ENCODE assay signal across 8 cellular contexts in the genomic region with DNA sequence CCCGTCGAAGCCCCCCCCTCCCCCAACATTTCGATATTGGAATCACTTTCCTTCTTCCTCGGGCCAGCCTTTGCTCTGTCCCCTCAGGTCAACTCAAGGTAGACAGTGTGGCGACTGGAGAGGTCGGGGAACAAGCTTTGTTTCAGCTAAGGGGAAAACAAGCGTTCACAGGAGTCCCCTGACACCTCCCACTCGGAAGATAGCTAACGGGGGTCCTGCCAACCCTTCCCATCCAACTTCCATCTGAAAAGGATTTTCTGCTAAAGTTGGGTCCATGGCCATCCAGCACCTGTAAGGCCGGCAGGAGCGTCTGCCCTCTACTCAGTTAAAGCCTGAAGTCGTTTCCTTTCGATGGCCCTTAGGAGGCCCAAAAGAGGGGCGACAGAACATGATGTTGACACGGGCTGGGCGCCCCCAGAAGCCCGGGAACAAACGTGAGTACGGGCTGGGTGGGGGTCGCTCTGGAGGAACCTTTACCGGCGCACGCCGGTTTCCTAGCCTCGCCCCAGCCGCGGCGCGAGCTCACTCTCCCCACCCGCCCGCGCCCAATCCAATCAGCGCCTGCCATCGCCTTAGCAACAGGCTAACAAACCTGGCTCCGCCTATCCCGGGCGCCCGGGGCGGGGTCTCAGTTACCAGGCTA. TPM values are rescaled to one million over a fixed set of nuclear protein-coding genes. Genes with fewer than 3 reads are reported as not detected.
DNase-seq lines count a peak whose midpoint lies in the region; ATAC-seq and TF ChIP-seq lines count a peak whose summit lies in the region.

No MANE protein-coding gene starts in this region.

- peak; percentile 54 to 96 (median 93) for DNase-seq in C1 segment of cervical spinal cord (lab: John Stamatoyannopoulos, UW)
- peak; percentile 99 for DNase-seq in NCI-H748 (lab: John Stamatoyannopoulos, UW; ENCODE audit: unreplicated experiment)
- DNase-seq in activated CD4-positive, alpha-beta T cell treated with anti-CD3 and anti-CD28 coated beads, Interleukin-2, amount 50 U/mL, for 48 hours = peak; percentile 99
- peak; percentile 83 to 96 for DNase-seq in dermis microvascular lymphatic vessel endothelial cell (ENCODE audit: low read depth in 2 of 2)
- DNase-seq in lower leg skin (ENCODE audit: low spot score in 2 of 2) = peak; percentile 99 to 100
- peak; percentile 98 for DNase-seq in stimulated activated CD4-positive, alpha-beta T cell treated with anti-CD3 and anti-CD28 coated beads, Interleukin-4, amount 100 ng/mL, for 24 hours

- TF ChIP-seq CTCF in lower leg skin (IDR thresholded peaks at IDR 0.05) = no peak

- TF ChIP-seq POLR2A in lower leg skin (IDR thresholded peaks at IDR 0.05) = peak in 1 of 2 donors; percentile 54

- WGBS in lower leg skin, 2 donors = 0% methylated on average over 14 to 37 of the region's 39 CpGs

- ATAC-seq in GM19397 (IDR thresholded peaks at IDR 0.05; ENCODE audit: unreplicated experiment) = peak; percentile 52
- peak; percentile 31 for ATAC-seq in HG03558 (IDR thresholded peaks at IDR 0.05; ENCODE audit: extremely low read depth, unreplicated experiment)

- intact Hi-C loops in lower leg skin (cut with DNase I; ENCODE audit: low total_unique reads) = loop anchor here (5.0 to 10.0 kb wide), 4 partner anchors 96 to 516 kb away; no protein-coding TSS in a partner anchor

- peak overlapping the region; percentile 73 for H3K4me3 ChIP-seq in lower leg skin (ENCODE audit: low read depth, poor library complexity, severe bottlenecking)

RNA-seq across cellular contexts. Expression of gene ARRDC3, which starts 2.5 kb away (rescaled TPM):
- 87.1 and 89.5 TPM in 2 replicates for total RNA-seq in dermis microvascular lymphatic vessel endothelial cell
- total RNA-seq in lower leg skin = 100 to 1,000 TPM in 1 of 4 donors, 10 to 100 TPM in 3; 67.1 to 119 (median 76.1) TPM

Comparison
In these comparisons a context has a peak if more than half of its experiments do, and no peak if none do; other contexts are left out.
1. Peak in every context shown above with its lines: DNase-seq, ATAC-seq and H3K4me3 ChIP-seq.